1 cellular context compared by ENCODE assay signal in the genomic region with DNA sequence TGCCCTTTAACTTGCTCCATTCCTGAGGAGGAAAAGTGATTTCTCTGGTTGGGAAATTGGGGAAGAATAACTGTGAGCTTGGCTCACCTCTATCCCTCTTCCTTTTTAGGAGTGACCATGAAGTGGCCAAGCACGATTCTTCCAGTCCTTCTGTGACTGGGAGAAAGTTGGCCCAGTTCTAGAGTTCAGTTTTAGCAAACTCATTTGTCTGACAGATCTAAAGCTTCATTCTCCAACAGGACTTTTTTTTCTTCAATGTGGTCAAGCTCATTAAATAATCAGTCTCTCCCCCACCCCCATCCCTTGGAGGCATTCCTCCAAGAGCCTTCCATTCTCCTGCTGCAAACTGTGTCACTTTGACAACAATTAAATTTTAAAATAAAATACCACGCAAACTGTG.
TF ChIP-seq lines count a peak whose summit lies in the region.

No MANE protein-coding gene starts in this region.

TF ChIP-seq in K562, 482 proteins besides CTCF, POLR2A, EP300 and RAD21 (continued from another document):
- TF ChIP-seq, protein P1, sequence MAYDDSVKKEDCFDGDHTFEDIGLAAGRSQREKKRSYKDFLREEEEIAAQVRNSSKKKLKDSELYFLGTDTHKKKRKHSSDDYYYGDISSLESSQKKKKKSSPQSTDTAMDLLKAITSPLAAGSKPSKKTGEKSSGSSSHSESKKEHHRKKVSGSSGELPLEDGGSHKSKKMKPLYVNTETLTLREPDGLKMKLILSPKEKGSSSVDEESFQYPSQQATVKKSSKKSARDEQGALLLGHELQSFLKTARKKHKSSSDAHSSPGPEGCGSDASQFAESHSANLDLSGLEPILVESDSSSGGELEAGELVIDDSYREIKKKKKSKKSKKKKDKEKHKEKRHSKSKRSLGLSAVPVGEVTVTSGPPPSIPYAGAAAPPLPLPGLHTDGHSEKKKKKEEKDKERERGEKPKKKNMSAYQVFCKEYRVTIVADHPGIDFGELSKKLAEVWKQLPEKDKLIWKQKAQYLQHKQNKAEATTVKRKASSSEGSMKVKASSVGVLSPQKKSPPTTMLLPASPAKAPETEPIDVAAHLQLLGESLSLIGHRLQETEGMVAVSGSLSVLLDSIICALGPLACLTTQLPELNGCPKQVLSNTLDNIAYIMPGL (CRISPR knock-in tag; IDR thresholded peaks at IDR 0.05): no peak
- no peak for TF ChIP-seq JUN (IDR thresholded peaks at IDR 0.05; ENCODE audit: borderline replicate concordance, low read depth, low read length)
- no peak for TF ChIP-seq JUN (CRISPR knock-in tag; IDR thresholded peaks at IDR 0.05; ENCODE audit: borderline replicate concordance)
- no peak for TF ChIP-seq E2F8 (IDR thresholded peaks at IDR 0.05; ENCODE audit: low read depth, partially characterized antibody)
- no peak for TF ChIP-seq BRD4 (IDR thresholded peaks at IDR 0.05)
- TF ChIP-seq, protein P2, sequence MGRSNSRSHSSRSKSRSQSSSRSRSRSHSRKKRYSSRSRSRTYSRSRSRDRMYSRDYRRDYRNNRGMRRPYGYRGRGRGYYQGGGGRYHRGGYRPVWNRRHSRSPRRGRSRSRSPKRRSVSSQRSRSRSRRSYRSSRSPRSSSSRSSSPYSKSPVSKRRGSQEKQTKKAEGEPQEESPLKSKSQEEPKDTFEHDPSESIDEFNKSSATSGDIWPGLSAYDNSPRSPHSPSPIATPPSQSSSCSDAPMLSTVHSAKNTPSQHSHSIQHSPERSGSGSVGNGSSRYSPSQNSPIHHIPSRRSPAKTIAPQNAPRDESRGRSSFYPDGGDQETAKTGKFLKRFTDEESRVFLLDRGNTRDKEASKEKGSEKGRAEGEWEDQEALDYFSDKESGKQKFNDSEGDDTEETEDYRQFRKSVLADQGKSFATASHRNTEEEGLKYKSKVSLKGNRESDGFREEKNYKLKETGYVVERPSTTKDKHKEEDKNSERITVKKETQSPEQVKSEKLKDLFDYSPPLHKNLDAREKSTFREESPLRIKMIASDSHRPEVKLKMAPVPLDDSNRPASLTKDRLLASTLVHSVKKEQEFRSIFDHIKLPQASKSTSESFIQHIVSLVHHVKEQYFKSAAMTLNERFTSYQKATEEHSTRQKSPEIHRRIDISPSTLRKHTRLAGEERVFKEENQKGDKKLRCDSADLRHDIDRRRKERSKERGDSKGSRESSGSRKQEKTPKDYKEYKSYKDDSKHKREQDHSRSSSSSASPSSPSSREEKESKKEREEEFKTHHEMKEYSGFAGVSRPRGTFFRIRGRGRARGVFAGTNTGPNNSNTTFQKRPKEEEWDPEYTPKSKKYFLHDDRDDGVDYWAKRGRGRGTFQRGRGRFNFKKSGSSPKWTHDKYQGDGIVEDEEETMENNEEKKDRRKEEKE (IDR thresholded peaks at IDR 0.05; ENCODE audit: borderline replicate concordance in 1 of 2, control insufficient read depth in 1 of 2, low read depth in 2 of 2, low read length in 1 of 2): no peak
TF ChIP-seq in K562: peak in this region for 0.
